ENCODE assay signal across 1 cellular context in the genomic region with DNA sequence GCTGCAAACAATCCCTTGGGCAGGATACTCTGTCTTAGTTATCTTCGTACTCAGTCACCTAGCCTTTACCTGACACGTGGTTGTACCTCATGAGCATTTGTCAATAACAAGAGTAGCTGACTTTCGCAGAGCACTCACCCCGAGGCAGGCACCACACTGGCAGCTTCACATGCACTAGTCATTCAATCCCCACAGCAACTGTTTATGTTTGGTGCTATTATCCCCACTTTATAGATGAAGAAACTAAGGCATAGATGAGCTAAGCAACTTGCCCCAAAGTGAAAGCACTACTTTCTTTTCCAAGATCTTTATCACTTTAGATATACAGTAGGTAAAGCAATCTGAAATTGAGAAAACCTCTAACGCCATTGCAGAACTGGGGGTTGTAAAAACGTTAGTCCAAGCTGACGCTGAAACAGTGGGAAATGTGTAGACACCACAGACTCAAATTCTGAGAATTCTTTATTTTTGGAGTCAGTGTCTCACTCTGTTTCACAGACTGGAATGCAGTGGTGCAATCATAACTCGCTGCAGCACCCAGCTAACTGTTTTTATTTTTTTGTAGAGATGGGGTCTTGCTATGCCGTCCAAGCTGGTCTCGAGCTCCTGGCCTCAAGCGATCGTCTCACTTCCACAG.
TF ChIP-seq lines count a peak whose summit lies in the region.

No MANE protein-coding gene starts in this region.

TF ChIP-seq in GM23338, 12 proteins besides CTCF, POLR2A, EP300 and RAD21 (continued from another document):
- TF ChIP-seq ZNF462 (CRISPR knock-in tag; IDR thresholded peaks at IDR 0.05), result no peak
- no peak for TF ChIP-seq ZNF331 (CRISPR knock-in tag; IDR thresholded peaks at IDR 0.05; ENCODE audit: low read depth)
- no peak for TF ChIP-seq STAT1 (IDR thresholded peaks at IDR 0.05; ENCODE audit: unreplicated experiment)
- no peak for TF ChIP-seq ETS1 (IDR thresholded peaks at IDR 0.05)
- no peak for TF ChIP-seq ZNF114 (CRISPR knock-in tag; IDR thresholded peaks at IDR 0.05)
- TF ChIP-seq REST (IDR thresholded peaks at IDR 0.05; ENCODE audit: unreplicated experiment), result no peak
- TF ChIP-seq EZH2phosphoT487 (IDR thresholded peaks at IDR 0.05; ENCODE audit: unreplicated experiment), result no peak
- no peak for TF ChIP-seq POLR2AphosphoS5 (IDR thresholded peaks at IDR 0.05; ENCODE audit: low read depth)
